In the genomic region with DNA sequence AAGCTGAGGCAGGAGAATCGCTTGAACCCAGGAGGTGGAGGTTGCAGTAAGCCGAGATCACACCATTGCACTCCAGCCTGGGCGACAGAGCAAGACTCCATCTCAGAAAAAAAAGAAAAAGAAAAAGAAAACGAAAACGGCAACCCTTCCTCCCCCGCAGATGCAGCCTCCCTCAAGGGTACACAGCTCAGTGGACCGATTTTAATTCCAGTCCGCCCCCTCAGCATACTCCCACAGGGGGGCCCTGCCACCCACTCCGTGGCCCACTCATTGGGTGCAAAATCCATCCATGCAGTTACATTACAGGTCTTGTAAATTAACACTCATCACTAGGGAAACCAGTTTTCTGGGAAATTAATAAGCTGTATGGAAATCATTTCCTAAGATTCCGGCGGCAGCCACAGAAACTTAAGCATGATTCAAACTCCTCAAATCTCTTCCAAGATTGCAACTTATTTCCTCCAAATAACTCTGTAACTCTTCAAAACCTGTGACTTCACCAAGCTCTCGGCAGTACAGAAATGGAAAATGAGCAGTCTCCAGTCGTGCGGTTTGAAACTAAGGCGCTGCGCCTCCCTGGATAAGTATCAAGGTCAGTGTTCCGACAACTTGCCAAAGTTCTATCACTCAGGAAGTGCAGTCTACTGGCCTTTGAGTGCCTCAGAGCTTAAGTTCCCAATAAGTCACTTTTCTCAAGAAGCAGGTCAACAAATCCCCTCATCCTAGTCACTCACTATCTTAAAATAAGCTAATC, we compare ENCODE assay signal across 14 cellular contexts. TPM values are rescaled to one million over a fixed set of nuclear protein-coding genes. Genes with fewer than 3 reads are reported as not detected.
DNase-seq lines count a peak whose midpoint lies in the region; ATAC-seq and TF ChIP-seq lines count a peak whose summit lies in the region.
"Had no signal": no experiment of that assay in that cellular context is flagged by ENCODE, and none has a peak within 500 bp of the region (broad histone marks: within the 10 kb centered on the region; RNA-seq: fewer than 3 reads in every experiment).

No MANE protein-coding gene starts in this region.

- H4K20me1 ChIP-seq in BLaER1: no peaks in the 10 kb centered on the region

- ATAC-seq in psoas muscle: peak; percentile 61 to 80 (median 71)
- ATAC-seq in HG03442 (IDR thresholded peaks at IDR 0.05; ENCODE audit: unreplicated experiment): no peak
- ATAC-seq: activated CD4-positive, alpha-beta T cell treated with anti-CD3 and anti-CD28 coated beads for 36 hours had no signal

- H3K9me3 ChIP-seq in BLaER1 (no peaks in the 10 kb centered on the region), left ventricle myocardium inferior (replicated peaks) (no peaks in the 10 kb centered on the region), psoas muscle (no peaks in the 10 kb centered on the region)
- H3K9me3 ChIP-seq: neutrophil had no signal

- intact Hi-C loops in left ventricle myocardium inferior (cut with micrococcal nuclease): no loop called here
- intact Hi-C loops in psoas muscle (cut with DNase I): loop anchor here in 1 of 2 donors (5.0 kb wide), 1 partner anchor 47 kb away; no protein-coding TSS in a partner anchor

- H3K4me2 ChIP-seq in BLaER1: peak overlapping the region; percentile 90

- H3K27me3 ChIP-seq in BLaER1: no peaks in the 10 kb centered on the region
- no peaks in the 10 kb centered on the region for H3K27me3 ChIP-seq in left ventricle myocardium inferior (ENCODE audit: low read depth)
- H3K27me3 ChIP-seq in psoas muscle (ENCODE audit: insufficient read depth in 3 of 3, low read length in 2 of 3): no peaks in the 10 kb centered on the region
- H3K27me3 ChIP-seq: neutrophil had no signal

- 31 to 50% (median 46%) methylated on average over 17 of the region's 17 CpGs for WGBS in psoas muscle, 3 donors

- H3K4me1 ChIP-seq in BLaER1: peaks cover 84% of the 10 kb centered on the region
- peaks cover 63% of the 10 kb centered on the region for H3K4me1 ChIP-seq in left ventricle myocardium inferior
- peaks cover 44% of the 10 kb centered on the region for H3K4me1 ChIP-seq in psoas muscle

- H3K9ac ChIP-seq in BLaER1: peak overlapping the region; percentile 65

- H3K4me3 ChIP-seq in BLaER1: peak overlapping the region; percentile 54
- H3K4me3 ChIP-seq in left ventricle myocardium inferior: peak overlapping the region; percentile 52
- H3K4me3 ChIP-seq in psoas muscle: peak overlapping the region; percentile 5

- peak overlapping the region; percentile 52 for H3K27ac ChIP-seq in BLaER1
- H3K27ac ChIP-seq in left ventricle myocardium inferior (replicated peaks): peak overlapping the region; percentile 68
- H3K27ac ChIP-seq in psoas muscle: peak overlapping the region; percentile 70
- H3K27ac ChIP-seq: brain microvascular endothelial cell, neutrophil had no signal

- DNase-seq in amniotic epithelial cell (ENCODE audit: low read depth) (peak; percentile 32), left ventricle myocardium inferior (peak; percentile 30), psoas muscle (no peak), NCI-H226 (no peak), NCI-H524 (lab: John Stamatoyannopoulos, UW) (no peak), AML-193 (lab: John Stamatoyannopoulos, UW) (no peak)
- DNase-seq: activated CD4-positive, alpha-beta T cell treated with anti-CD3 and anti-CD28 coated beads for 36 hours; brain microvascular endothelial cell; immature natural killer cell; NCI-H146 had no signal

- H3K36me3 ChIP-seq in BLaER1 (no peaks in the 10 kb centered on the region), left ventricle myocardium inferior (no peaks in the 10 kb centered on the region), psoas muscle (ENCODE audit: insufficient read depth in 1 of 2, low read depth in 1 of 2) (no peaks in the 10 kb centered on the region)
- H3K36me3 ChIP-seq: brain microvascular endothelial cell, neutrophil had no signal

- TF ChIP-seq CTCF in left ventricle myocardium inferior (IDR thresholded peaks at IDR 0.05; ENCODE audit: borderline replicate concordance) (no peak), psoas muscle (IDR thresholded peaks at IDR 0.05) (no peak)

RNA-seq across cellular contexts. Expression of a gene that starts 24.6 kb away (rescaled TPM):
- total RNA-seq in left ventricle myocardium inferior (0.69 TPM), psoas muscle (1 to 10 TPM in 1 of 4 donors, under 1 TPM in 3; 0.42 to 1.3 (median 0.51) TPM)
- polyA plus RNA-seq in psoas muscle: under 1 TPM; 0.12 to 0.22 (median 0.13) TPM
- polyA plus RNA-seq: BJ had no signal

RNA-seq across cellular contexts. Expression of a gene that starts 55.3 kb away (rescaled TPM):
- total RNA-seq in left ventricle myocardium inferior (217 TPM), psoas muscle (100 to 1,000 TPM in 2 of 4 donors, 10 to 100 TPM in 2; 77.8 to 162 (median 123) TPM)
- 10 to 100 TPM in 2 of 3 donors, 1 to 10 TPM in 1; 3.3 to 52.8 (median 25.7) TPM for polyA plus RNA-seq in psoas muscle

Comparison
In these comparisons a context has a peak if more than half of its experiments do, and no peak if none do; other contexts are left out.
1. DNase-seq: peak in amniotic epithelial cell (single experiment) and left ventricle myocardium inferior (single experiment); none in psoas muscle (0 of 2), NCI-H226 (single experiment), NCI-H524 (0 of 2) and AML-193 (0 of 2).
2. Peak in every context shown above with its lines, with median percentiles within 50 percentile points of each other: H3K27ac ChIP-seq and H3K4me3 ChIP-seq.